Comparison of ENCODE assay signal across 16 cellular contexts in the genomic region with DNA sequence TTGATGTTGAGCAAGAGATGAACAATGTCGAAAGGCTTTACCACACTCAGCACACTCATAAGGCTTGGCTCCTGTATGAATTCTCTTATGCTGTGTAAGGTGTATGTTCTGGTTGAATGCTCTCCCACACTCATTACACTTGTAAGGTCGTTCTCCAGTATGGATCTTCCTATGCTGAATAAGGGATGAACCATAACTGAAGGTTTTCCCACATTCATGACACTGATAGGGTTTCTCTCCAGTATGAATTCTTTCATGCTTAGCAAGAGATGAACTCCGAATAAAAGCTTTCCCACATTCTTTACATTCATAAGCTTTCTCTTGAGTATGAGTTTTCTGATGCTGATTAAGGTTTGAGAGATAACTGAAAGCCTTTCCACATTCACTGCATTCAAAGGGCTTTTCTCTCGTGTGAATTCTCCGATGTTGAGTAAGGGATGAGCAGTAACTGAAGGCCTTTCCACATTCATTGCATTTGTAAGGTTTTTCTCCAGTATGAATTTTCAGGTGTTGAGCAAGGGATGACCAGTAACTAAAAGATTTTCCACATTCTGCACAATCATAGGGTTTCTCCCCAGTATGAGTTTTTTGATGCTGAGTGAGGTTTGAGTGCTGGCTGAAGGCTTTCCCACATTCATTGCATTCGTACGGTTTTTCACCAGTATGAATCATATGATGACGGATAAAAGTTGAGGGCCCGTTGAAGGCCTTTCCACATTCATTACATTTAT.
"Had no signal": no experiment of that assay in that cellular context is flagged by ENCODE, and none has a peak within 500 bp of the region (broad histone marks: within the 10 kb centered on the region; RNA-seq: fewer than 3 reads in every experiment).

No MANE protein-coding gene starts in this region.

- H3K27me3 ChIP-seq: colonic mucosa, suprapubic skin, upper lobe of right lung had no signal

- ATAC-seq: activated CD8-positive, alpha-beta T cell treated with anti-CD3 and anti-CD28 coated beads, Interleukin-2, amount 10 ng/mL, durations not matched to agents 7 days and 5 days; left cardiac atrium; natural killer cell; sciatic nerve; upper lobe of right lung had no signal

- H3K4me3 ChIP-seq: colonic mucosa, lung, suprapubic skin, upper lobe of right lung had no signal

- H3K4me1 ChIP-seq: colonic mucosa, suprapubic skin, upper lobe of right lung had no signal

- DNase-seq: activated CD4-positive, alpha-beta T cell treated with anti-CD3 and anti-CD28 coated beads for 4 hours; activated CD8-positive, alpha-beta memory T cell treated with anti-CD3 and anti-CD28 coated beads, Interleukin-2, amount 50 U/mL, for 48 hours; activated CD8-positive, alpha-beta T cell treated with anti-CD3 and anti-CD28 coated beads, Interleukin-2, amount 10 ng/mL, durations not matched to agents 7 days and 5 days; caudate nucleus; colonic mucosa; effector memory CD4-positive, alpha-beta T cell; hippocampal formation; left cardiac atrium; natural killer cell; posterior cingulate gyrus; stimulated activated CD4-positive, alpha-beta T cell treated with anti-CD3 and anti-CD28 coated beads, Interleukin-12 subunit alpha, Interleukin-12 subunit beta, amount 100 ng/mL, for 4 hours; stimulated activated naive CD4-positive, alpha-beta T cell; upper lobe of right lung had no signal

- H3K27ac ChIP-seq: colonic mucosa, suprapubic skin, upper lobe of right lung had no signal
